11 cellular contexts compared by ENCODE assay signal in genomic region chrX:19743386-19743785, GRCh38.
DNase-seq lines count a peak whose midpoint lies in the region; ATAC-seq and TF ChIP-seq lines count a peak whose summit lies in the region.
"Had no signal": no experiment of that assay in that cellular context is flagged by ENCODE, and none has a peak within 500 bp of the region (broad histone marks: within the 10 kb centered on the region; RNA-seq: fewer than 3 reads in every experiment).

No MANE protein-coding gene starts in this region.

- peak overlapping the region; percentile 89 for H3K27ac Mint-ChIP-seq in activated T-helper 17 cell treated with anti-CD3 and anti-CD28 coated beads, Interleukin-2, amount 50 U/mL, for 72 hours

- H3K4me3 ChIP-seq in GM12864 (ENCODE audit: low read depth, low read length) = no peak overlapping the region

- peak; percentile 38 for ATAC-seq in GM19397 (IDR thresholded peaks at IDR 0.05; ENCODE audit: unreplicated experiment)
- ATAC-seq in HG03066 (IDR thresholded peaks at IDR 0.05; ENCODE audit: low read depth, unreplicated experiment) = peak; percentile 62
- peak; percentile 25 for ATAC-seq in activated T-helper 17 cell treated with anti-CD3 and anti-CD28 coated beads, Interleukin-2, amount 50 U/mL, for 72 hours (replicated peaks)

- peaks cover 30% of the 10 kb centered on the region for H3K4me1 Mint-ChIP-seq in activated T-helper 17 cell treated with anti-CD3 and anti-CD28 coated beads, Interleukin-2, amount 50 U/mL, for 72 hours

- TF ChIP-seq CTCF in GM12864 (IDR thresholded peaks at IDR 0.05; ENCODE audit: low read depth, low read length, missing control alignments) = no peak

- peak; percentile 78 for DNase-seq in GM12864 (ENCODE audit: low read depth)
- no peak for DNase-seq in NCI-H510A treated with DMSO at 0.1 percent for 48 hours (lab: John Stamatoyannopoulos, UW)
- no peak for DNase-seq in NCI-H2107 treated with DMSO at 0.1 percent for 48 hours (lab: John Stamatoyannopoulos, UW; ENCODE audit: unreplicated experiment)
- DNase-seq in NCI-H82 (lab: John Stamatoyannopoulos, UW) = no peak
- DNase-seq in NCI-H345 treated with DMSO at 0.1 percent for 48 hours (lab: John Stamatoyannopoulos, UW; ENCODE audit: unreplicated experiment) = no peak
- DNase-seq: aorta; NCI-H2081 treated with DMSO at 0.1 percent for 48 hours; stimulated activated CD4-positive, alpha-beta T cell treated with anti-CD3 and anti-CD28 coated beads, Interleukin-2, amount 100 ng/mL, for 24 hours had no signal

- H3K36me3 Mint-ChIP-seq in activated T-helper 17 cell treated with anti-CD3 and anti-CD28 coated beads, Interleukin-2, amount 50 U/mL, for 72 hours (ENCODE audit: low read depth) = peaks cover 71% of the 10 kb centered on the region

- no peaks in the 10 kb centered on the region for H3K27me3 Mint-ChIP-seq in activated T-helper 17 cell treated with anti-CD3 and anti-CD28 coated beads, Interleukin-2, amount 50 U/mL, for 72 hours

- H3K4me3 Mint-ChIP-seq in activated T-helper 17 cell treated with anti-CD3 and anti-CD28 coated beads, Interleukin-2, amount 50 U/mL, for 72 hours = peak overlapping the region; percentile 77

- H3K9me3 Mint-ChIP-seq in activated T-helper 17 cell treated with anti-CD3 and anti-CD28 coated beads, Interleukin-2, amount 50 U/mL, for 72 hours = no peaks in the 10 kb centered on the region
